ENCODE assay signal across 9 cellular contexts in the genomic region with DNA sequence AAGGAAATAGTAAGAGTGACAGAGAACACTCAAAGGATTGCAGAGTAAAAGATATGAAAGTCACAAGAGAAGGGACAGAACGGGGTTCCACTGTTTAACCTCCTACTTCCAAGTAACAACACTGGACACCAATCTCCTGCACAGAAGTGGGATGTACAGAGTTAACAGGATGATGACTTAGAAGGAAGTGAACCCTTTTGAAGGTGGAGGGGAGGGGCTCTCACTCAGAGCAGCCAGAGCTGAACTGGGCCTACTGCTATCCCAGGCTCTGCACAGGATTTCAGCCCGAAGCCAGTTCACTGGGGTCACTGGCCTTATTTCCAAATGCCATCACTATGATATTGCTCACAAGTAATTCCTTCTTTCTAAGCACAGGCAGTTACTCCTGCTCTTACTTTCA.
DNase-seq lines count a peak whose midpoint lies in the region; ATAC-seq, FAIRE-seq and TF ChIP-seq lines count a peak whose summit lies in the region.
"Had no signal": no experiment of that assay in that cellular context is flagged by ENCODE, and none has a peak within 500 bp of the region (broad histone marks: within the 10 kb centered on the region; RNA-seq: fewer than 3 reads in every experiment).

No MANE protein-coding gene starts in this region.

- whole genome bisulfite sequencing in mesendoderm (ENCODE audit: extremely low coverage, insufficient coverage, low lambda C conversion rate) = no CpG with 5 or more reads among the region's 2 CpGs

- no peak overlapping the region for H3K23ac ChIP-seq in mesendoderm (ENCODE audit: low read length)

- H3K4me2 ChIP-seq in mesendoderm (ENCODE audit: low read length) = no peak overlapping the region

- H3K79me2 ChIP-seq in mesendoderm (ENCODE audit: control insufficient read depth, insufficient read depth, low read length) = no peaks in the 10 kb centered on the region

- H3K79me1 ChIP-seq in mesendoderm (ENCODE audit: low read length) = no peaks in the 10 kb centered on the region

- ATAC-seq in GM18519 (IDR thresholded peaks at IDR 0.05; ENCODE audit: low FRiP score, unreplicated experiment) = no peak

- H3K56ac ChIP-seq in mesendoderm (ENCODE audit: low read length) = peak overlapping the region; percentile 11

- H3K27me3 ChIP-seq in mesendoderm (ENCODE audit: insufficient read depth, low read length, poor library complexity) = no peaks in the 10 kb centered on the region

- peak; percentile 35 for DNase-seq in AG08396 (ENCODE audit: low spot score)
- peak; percentile 47 for DNase-seq in HTR-8/SVneo (ENCODE audit: insufficient read length, low spot score)
- no peak for DNase-seq in chondrocyte (ENCODE audit: low spot score)
- DNase-seq in mesendoderm = no peak
- no peak for DNase-seq in effector CD8-positive, alpha-beta T cell (lab: John Stamatoyannopoulos, UW)
- no peak for DNase-seq in stimulated activated CD4-positive, alpha-beta T cell treated with anti-CD3 and anti-CD28 coated beads, Interleukin-4, amount 100 ng/mL, for 1 hour
- DNase-seq in amniotic stem cell (lab: John Stamatoyannopoulos, UW) = no peak
- DNase-seq: posterior cingulate gyrus had no signal

- H2BK15ac ChIP-seq in mesendoderm (replicated peaks; ENCODE audit: low read depth) = no peak overlapping the region

- TF ChIP-seq CTCF in chondrocyte (IDR thresholded peaks at IDR 0.05) = no peak

- no peak overlapping the region for H2AK5ac ChIP-seq in mesendoderm (ENCODE audit: low read length)

- H4K5ac ChIP-seq in mesendoderm (ENCODE audit: low read length) = no peak overlapping the region

- no peak overlapping the region for H3K4me3 ChIP-seq in mesendoderm (ENCODE audit: low read length)

- no peak overlapping the region for H3K27ac ChIP-seq in mesendoderm (ENCODE audit: low read depth, low read length)

- FAIRE-seq in HTR-8/SVneo (lab: Jason Lieb, UNC) = no peak

- no peaks in the 10 kb centered on the region for H3K36me3 Mint-ChIP-seq in chondrocyte (ENCODE audit: low read depth)

- no peak overlapping the region for H3K9ac ChIP-seq in mesendoderm (ENCODE audit: low read length)

- no peaks in the 10 kb centered on the region for H3K9me3 Mint-ChIP-seq in chondrocyte (ENCODE audit: low read depth)

- no peak overlapping the region for H3K4ac ChIP-seq in mesendoderm (ENCODE audit: low read depth, low read length)

- peaks cover 55% of the 10 kb centered on the region for H3K4me1 Mint-ChIP-seq in chondrocyte (ENCODE audit: low read depth)

- no peaks in the 10 kb centered on the region for H3K27me3 Mint-ChIP-seq in chondrocyte (ENCODE audit: low read depth)

- peak overlapping the region; percentile 76 for H3K27ac Mint-ChIP-seq in chondrocyte (ENCODE audit: unreplicated experiment)

- no peak overlapping the region for H2BK5ac ChIP-seq in mesendoderm (ENCODE audit: low read length)

- peak overlapping the region; percentile 38 for H3K4me3 Mint-ChIP-seq in chondrocyte (ENCODE audit: unreplicated experiment)

- H4K8ac ChIP-seq in mesendoderm (ENCODE audit: low read depth, low read length) = no peak overlapping the region

- no peak overlapping the region for H3K18ac ChIP-seq in mesendoderm (ENCODE audit: low read length)

- no peaks in the 10 kb centered on the region for H3K36me3 ChIP-seq in mesendoderm (ENCODE audit: control insufficient read depth, insufficient read depth, low read length)

- H2BK120ac ChIP-seq in mesendoderm (ENCODE audit: low read depth, low read length) = no peak overlapping the region

- H3K4me1 ChIP-seq in mesendoderm (ENCODE audit: control insufficient read depth, low read depth, low read length) = peaks cover 10% of the 10 kb centered on the region

Comparison
In these comparisons a context has a peak if more than half of its experiments do, and no peak if none do; other contexts are left out.
1. DNase-seq: peak in AG08396 (single experiment) and HTR-8/SVneo (single experiment); none in chondrocyte (single experiment), mesendoderm (single experiment), effector CD8-positive, alpha-beta T cell (single experiment), stimulated activated CD4-positive, alpha-beta T cell treated with anti-CD3 and anti-CD28 coated beads, Interleukin-4, amount 100 ng/mL, for 1 hour (single experiment) and amniotic stem cell (single experiment).